Comparison of ENCODE assay signal across 1 cellular context in the genomic region with DNA sequence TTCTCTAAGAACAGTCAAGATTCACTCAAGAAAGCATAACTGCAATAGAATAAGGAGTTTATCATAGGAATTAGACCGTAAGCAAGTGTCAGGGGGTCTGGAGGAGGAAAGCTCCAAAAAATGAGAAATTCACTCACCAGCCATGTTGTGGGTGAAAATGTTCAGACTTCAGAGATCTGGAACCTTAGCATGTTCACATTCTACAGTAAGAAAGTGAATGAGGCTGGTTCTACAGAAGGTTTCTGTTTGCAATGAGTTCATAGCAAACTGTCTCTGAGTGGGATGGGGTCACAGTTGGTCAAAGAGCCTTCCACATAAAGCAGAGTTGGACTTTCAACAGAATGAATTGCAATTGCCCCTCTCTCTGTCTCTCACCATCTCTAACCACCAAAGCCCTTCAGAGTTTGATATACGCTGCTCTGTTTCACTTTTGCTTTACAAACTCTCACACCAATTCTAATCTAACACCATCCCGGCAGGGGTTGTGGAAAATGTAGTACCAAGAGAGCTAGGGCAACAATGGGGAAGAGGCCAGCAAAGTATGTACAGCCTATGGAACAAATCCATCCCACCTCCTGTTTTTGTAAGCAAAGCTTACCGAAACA.
TF ChIP-seq lines count a peak whose summit lies in the region.

No MANE protein-coding gene starts in this region.

TF ChIP-seq in WTC11, 78 proteins besides CTCF, POLR2A, EP300 and RAD21 (continued from another document):
- TF ChIP-seq, protein P1, sequence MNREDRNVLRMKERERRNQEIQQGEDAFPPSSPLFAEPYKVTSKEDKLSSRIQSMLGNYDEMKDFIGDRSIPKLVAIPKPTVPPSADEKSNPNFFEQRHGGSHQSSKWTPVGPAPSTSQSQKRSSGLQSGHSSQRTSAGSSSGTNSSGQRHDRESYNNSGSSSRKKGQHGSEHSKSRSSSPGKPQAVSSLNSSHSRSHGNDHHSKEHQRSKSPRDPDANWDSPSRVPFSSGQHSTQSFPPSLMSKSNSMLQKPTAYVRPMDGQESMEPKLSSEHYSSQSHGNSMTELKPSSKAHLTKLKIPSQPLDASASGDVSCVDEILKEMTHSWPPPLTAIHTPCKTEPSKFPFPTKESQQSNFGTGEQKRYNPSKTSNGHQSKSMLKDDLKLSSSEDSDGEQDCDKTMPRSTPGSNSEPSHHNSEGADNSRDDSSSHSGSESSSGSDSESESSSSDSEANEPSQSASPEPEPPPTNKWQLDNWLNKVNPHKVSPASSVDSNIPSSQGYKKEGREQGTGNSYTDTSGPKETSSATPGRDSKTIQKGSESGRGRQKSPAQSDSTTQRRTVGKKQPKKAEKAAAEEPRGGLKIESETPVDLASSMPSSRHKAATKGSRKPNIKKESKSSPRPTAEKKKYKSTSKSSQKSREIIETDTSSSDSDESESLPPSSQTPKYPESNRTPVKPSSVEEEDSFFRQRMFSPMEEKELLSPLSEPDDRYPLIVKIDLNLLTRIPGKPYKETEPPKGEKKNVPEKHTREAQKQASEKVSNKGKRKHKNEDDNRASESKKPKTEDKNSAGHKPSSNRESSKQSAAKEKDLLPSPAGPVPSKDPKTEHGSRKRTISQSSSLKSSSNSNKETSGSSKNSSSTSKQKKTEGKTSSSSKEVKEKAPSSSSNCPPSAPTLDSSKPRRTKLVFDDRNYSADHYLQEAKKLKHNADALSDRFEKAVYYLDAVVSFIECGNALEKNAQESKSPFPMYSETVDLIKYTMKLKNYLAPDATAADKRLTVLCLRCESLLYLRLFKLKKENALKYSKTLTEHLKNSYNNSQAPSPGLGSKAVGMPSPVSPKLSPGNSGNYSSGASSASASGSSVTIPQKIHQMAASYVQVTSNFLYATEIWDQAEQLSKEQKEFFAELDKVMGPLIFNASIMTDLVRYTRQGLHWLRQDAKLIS (CRISPR knock-in tag; IDR thresholded peaks at IDR 0.05; ENCODE audit: borderline replicate concordance): no peak
- TF ChIP-seq ZNF263 (CRISPR knock-in tag; IDR thresholded peaks at IDR 0.05; ENCODE audit: low read depth): no peak
- no peak for TF ChIP-seq JAZF1 (CRISPR knock-in tag; IDR thresholded peaks at IDR 0.05)
- no peak for TF ChIP-seq RELA (CRISPR knock-in tag; IDR thresholded peaks at IDR 0.05; ENCODE audit: borderline replicate concordance)
- no peak for TF ChIP-seq SMAD4 (CRISPR knock-in tag; IDR thresholded peaks at IDR 0.05)
- no peak for TF ChIP-seq ZNF425 (CRISPR knock-in tag; conservative IDR thresholded peaks at IDR 0.05)
- no peak for TF ChIP-seq HMGA2 (CRISPR knock-in tag; IDR thresholded peaks at IDR 0.05)
- TF ChIP-seq, protein P2, sequence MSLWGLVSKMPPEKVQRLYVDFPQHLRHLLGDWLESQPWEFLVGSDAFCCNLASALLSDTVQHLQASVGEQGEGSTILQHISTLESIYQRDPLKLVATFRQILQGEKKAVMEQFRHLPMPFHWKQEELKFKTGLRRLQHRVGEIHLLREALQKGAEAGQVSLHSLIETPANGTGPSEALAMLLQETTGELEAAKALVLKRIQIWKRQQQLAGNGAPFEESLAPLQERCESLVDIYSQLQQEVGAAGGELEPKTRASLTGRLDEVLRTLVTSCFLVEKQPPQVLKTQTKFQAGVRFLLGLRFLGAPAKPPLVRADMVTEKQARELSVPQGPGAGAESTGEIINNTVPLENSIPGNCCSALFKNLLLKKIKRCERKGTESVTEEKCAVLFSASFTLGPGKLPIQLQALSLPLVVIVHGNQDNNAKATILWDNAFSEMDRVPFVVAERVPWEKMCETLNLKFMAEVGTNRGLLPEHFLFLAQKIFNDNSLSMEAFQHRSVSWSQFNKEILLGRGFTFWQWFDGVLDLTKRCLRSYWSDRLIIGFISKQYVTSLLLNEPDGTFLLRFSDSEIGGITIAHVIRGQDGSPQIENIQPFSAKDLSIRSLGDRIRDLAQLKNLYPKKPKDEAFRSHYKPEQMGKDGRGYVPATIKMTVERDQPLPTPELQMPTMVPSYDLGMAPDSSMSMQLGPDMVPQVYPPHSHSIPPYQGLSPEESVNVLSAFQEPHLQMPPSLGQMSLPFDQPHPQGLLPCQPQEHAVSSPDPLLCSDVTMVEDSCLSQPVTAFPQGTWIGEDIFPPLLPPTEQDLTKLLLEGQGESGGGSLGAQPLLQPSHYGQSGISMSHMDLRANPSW (CRISPR knock-in tag; conservative IDR thresholded peaks at IDR 0.05; ENCODE audit: low read depth): no peak
- TF ChIP-seq NFE2L1 (CRISPR knock-in tag; IDR thresholded peaks at IDR 0.05): no peak
